In the genomic region with DNA sequence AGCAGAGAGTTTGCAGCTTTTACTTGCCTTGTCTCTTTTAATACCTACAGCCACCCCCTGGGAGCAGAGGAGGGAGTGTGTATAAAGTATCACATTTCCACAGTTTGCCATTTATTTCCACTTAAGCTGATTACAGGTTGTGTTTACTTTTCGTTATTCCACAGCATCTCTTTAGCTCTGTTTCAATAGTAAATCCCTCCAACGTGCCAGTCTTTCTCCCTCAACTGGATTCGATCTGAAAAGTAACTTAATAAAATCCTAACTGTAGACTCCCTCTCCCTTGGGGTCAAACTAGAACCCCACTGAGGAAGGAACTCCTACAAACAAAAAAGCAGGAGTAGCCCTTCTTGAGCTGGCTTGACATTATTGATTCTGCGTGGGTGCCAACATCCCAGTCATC, we compare ENCODE assay signal across 13 cellular contexts.
"Had no signal": no experiment of that assay in that cellular context is flagged by ENCODE, and none has a peak within 500 bp of the region (broad histone marks: within the 10 kb centered on the region; RNA-seq: fewer than 3 reads in every experiment).

No MANE protein-coding gene starts in this region.

- DNase-seq: activated CD4-positive, alpha-beta T cell treated with anti-CD3 and anti-CD28 coated beads, Interleukin-2, amount 10 ng/mL, durations not matched to agents 24 days and 14 days; activated naive CD4-positive, alpha-beta T cell treated with anti-CD3 and anti-CD28 coated beads, Interleukin-2, amount 50 U/mL, for 16 hours; activated T-cell treated with anti-CD3 and anti-CD28 coated beads for 4 hours; adrenal gland; colonic mucosa; effector CD8-positive, alpha-beta T cell; heart left ventricle; mammary epithelial cell; naive thymus-derived CD4-positive, alpha-beta T cell; posterior cingulate gyrus; tibial artery had no signal

- ATAC-seq: heart left ventricle; left lobe of liver; naive thymus-derived CD4-positive, alpha-beta T cell; stimulated activated memory B cell treated with anti-CD40 and anti-IgM and Interleukin-4, amounts not matched to agents 10 μg/mL and 1 μg/mL and 100 μg/mL, for 72 hours had no signal
